In the genomic region with DNA sequence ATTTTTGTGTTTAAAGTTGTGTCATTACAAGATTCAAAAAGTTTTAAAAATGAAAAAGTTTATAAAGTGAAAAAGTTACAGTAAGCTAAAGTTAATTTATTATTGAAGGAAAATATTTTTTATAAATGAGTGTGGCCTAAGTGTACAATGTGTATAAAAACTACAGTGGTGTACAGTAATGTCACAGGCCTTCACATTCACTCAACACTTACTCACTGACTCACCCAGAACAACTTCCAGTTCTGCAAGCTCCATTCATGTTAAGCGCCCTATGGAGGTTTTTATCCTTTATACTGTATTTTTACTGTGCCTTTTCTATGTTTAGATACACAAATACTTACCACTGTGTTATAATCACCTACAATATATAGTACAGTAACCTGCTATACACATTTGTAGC, we compare ENCODE assay signal across 31 cellular contexts.
DNase-seq lines count a peak whose midpoint lies in the region; ATAC-seq, FAIRE-seq and TF ChIP-seq lines count a peak whose summit lies in the region.
"Had no signal": no experiment of that assay in that cellular context is flagged by ENCODE, and none has a peak within 500 bp of the region (broad histone marks: within the 10 kb centered on the region; RNA-seq: fewer than 3 reads in every experiment).

No MANE protein-coding gene starts in this region.

- H3K27me3 Mint-ChIP-seq in T-cell = no peaks in the 10 kb centered on the region
- H3K27me3 Mint-ChIP-seq: B cell had no signal

- no peaks in the 10 kb centered on the region for H3K27me3 ChIP-seq in right cardiac atrium (ENCODE audit: control insufficient read depth, insufficient read depth)
- H3K27me3 ChIP-seq: right atrium auricular region, SJSA1, stomach, vagina had no signal

- H3K4me1 Mint-ChIP-seq in T-cell = no peaks in the 10 kb centered on the region
- H3K4me1 Mint-ChIP-seq: activated B cell treated with CpG ODN at 0.5 μM for 24 hours; activated CD8-positive, alpha-beta memory T cell treated with anti-CD3 and anti-CD28 coated beads, Interleukin-2, amount 10 ng/mL, durations not matched to agents 7 days and 5 days; B cell; CD4-positive, alpha-beta memory T cell had no signal

- no peak overlapping the region for H3K27ac ChIP-seq in kidney (ENCODE audit: low read depth in 2 of 2, low read length in 2 of 2)
- no peak overlapping the region for H3K27ac ChIP-seq in right cardiac atrium (ENCODE audit: low read length)
- H3K27ac ChIP-seq: left ventricle myocardium inferior, right atrium auricular region, SJSA1, stomach, vagina had no signal

- H3K9ac ChIP-seq in kidney (ENCODE audit: low read length in 2 of 2) = no peak overlapping the region

- intact Hi-C loops in kidney (cut with DNase I) = no loop called here
- intact Hi-C loops in right cardiac atrium (cut with DNase I) = no loop called here

- no peaks in the 10 kb centered on the region for H3K36me3 ChIP-seq in kidney (ENCODE audit: control insufficient read depth in 1 of 2, insufficient read depth in 2 of 2, low read length in 2 of 2)
- H3K36me3 ChIP-seq: left ventricle myocardium inferior, right atrium auricular region, SJSA1, stomach, vagina had no signal

- no peaks in the 10 kb centered on the region for H3K4me1 ChIP-seq in kidney (ENCODE audit: control insufficient read depth in 1 of 2, insufficient read depth in 1 of 2, low read depth in 1 of 2, low read length in 2 of 2)
- no peaks in the 10 kb centered on the region for H3K4me1 ChIP-seq in right cardiac atrium (ENCODE audit: control insufficient read depth, insufficient read depth, low read length)
- H3K4me1 ChIP-seq: left ventricle myocardium inferior, right atrium auricular region, SJSA1, stomach, vagina had no signal

- ATAC-seq in right cardiac atrium (no peak), T-cell (replicated peaks in 1 of 4) (no peak)
- ATAC-seq: activated CD8-positive, alpha-beta memory T cell treated with anti-CD3 and anti-CD28 coated beads, Interleukin-2, amount 10 ng/mL, durations not matched to agents 7 days and 5 days had no signal

- FAIRE-seq in kidney (lab: Jason Lieb, UNC) = peak; percentile 58
- FAIRE-seq: GM12891, H54, islet of Langerhans had no signal

- 86% methylated on average over 1 of the region's 1 CpG for WGBS in right cardiac atrium

- no peaks in the 10 kb centered on the region for H3K9me3 ChIP-seq in kidney (ENCODE audit: control insufficient read depth in 1 of 2, low read length in 2 of 2)
- no peaks in the 10 kb centered on the region for H3K9me3 ChIP-seq in right cardiac atrium (ENCODE audit: control insufficient read depth, low read length)
- H3K9me3 ChIP-seq: left ventricle myocardium inferior, right atrium auricular region, SJSA1, stomach, vagina had no signal

- DNase-seq in EH (ENCODE audit: low read depth) (peak; percentile 62), LHCN-M2 (ENCODE audit: low read depth) (peak; percentile 20), choroid plexus epithelial cell (ENCODE audit: low read depth) (peak; percentile 54), kidney (no peak), right cardiac atrium (no peak), AG08396 (ENCODE audit: low spot score) (no peak), T-cell (no peak)
- DNase-seq in activated CD4-positive, alpha-beta T cell treated with anti-CD3 and anti-CD28 coated beads, Interleukin-2, amount 50 U/mL, for 4 hours = no peak
- DNase-seq: activated B cell treated with CpG ODN at 0.5 μM for 24 hours; activated CD8-positive, alpha-beta memory T cell treated with anti-CD3 and anti-CD28 coated beads, Interleukin-2, amount 10 ng/mL, durations not matched to agents 7 days and 5 days; activated gamma-delta T cell treated with Interleukin-2 at 50 U/mL for 16 hours; activated T-cell treated with anti-CD3 and anti-CD28 coated beads, Interleukin-2, amount 50 U/mL, for 48 hours; CD4-positive, alpha-beta memory T cell; cerebellar nuclear complex; DMS 273 treated with DMSO at 0.1 percent for 48 hours; glutamatergic neuron; Kasumi-1; left ventricle myocardium inferior; NCI-H1048; NCI-H1694; posterior cingulate gyrus; RPMI8226; stimulated activated CD4-positive, alpha-beta T cell treated with anti-CD3 and anti-CD28 coated beads, Interleukin-2, amount 100 ng/mL, for 48 hours; stomach had no signal

- H3K4me3 ChIP-seq in choroid plexus epithelial cell (ENCODE audit: low read depth, low read length) (no peak overlapping the region), kidney (ENCODE audit: low read length in 2 of 2) (no peak overlapping the region), right cardiac atrium (ENCODE audit: low read length) (no peak overlapping the region)
- H3K4me3 ChIP-seq: left ventricle myocardium inferior, right atrium auricular region, SJSA1, stomach, vagina had no signal

- POLR2A ChIA-PET in T-cell (lab: Charles Lee) = interaction anchor here in 1 of 2 donors (0.7 kb wide), 1 partner anchor 530 kb away, joined by 3 read pairs; no protein-coding TSS in a partner anchor

- H3K36me3 Mint-ChIP-seq in T-cell = no peaks in the 10 kb centered on the region
- H3K36me3 Mint-ChIP-seq: activated CD8-positive, alpha-beta memory T cell treated with anti-CD3 and anti-CD28 coated beads, Interleukin-2, amount 10 ng/mL, durations not matched to agents 7 days and 5 days; CD4-positive, alpha-beta memory T cell had no signal

- H3K4me3 Mint-ChIP-seq in T-cell = no peak overlapping the region
- H3K4me3 Mint-ChIP-seq: activated B cell treated with CpG ODN at 0.5 μM for 24 hours; activated CD8-positive, alpha-beta memory T cell treated with anti-CD3 and anti-CD28 coated beads, Interleukin-2, amount 10 ng/mL, durations not matched to agents 7 days and 5 days; B cell; CD4-positive, alpha-beta memory T cell had no signal

- H3K9me3 Mint-ChIP-seq in T-cell = no peaks in the 10 kb centered on the region
- H3K9me3 Mint-ChIP-seq: activated B cell treated with CpG ODN at 0.5 μM for 24 hours; CD4-positive, alpha-beta memory T cell had no signal

- no peak overlapping the region for H3K27ac Mint-ChIP-seq in T-cell
- H3K27ac Mint-ChIP-seq: activated B cell treated with CpG ODN at 0.5 μM for 24 hours; activated CD8-positive, alpha-beta memory T cell treated with anti-CD3 and anti-CD28 coated beads, Interleukin-2, amount 10 ng/mL, durations not matched to agents 7 days and 5 days; B cell; CD4-positive, alpha-beta memory T cell had no signal

- TF ChIP-seq CTCF in choroid plexus epithelial cell (conservative IDR thresholded peaks at IDR 0.05; ENCODE audit: low read depth, low read length) (no peak), kidney (IDR thresholded peaks at IDR 0.05; ENCODE audit: borderline replicate concordance, extremely low read depth, insufficient read depth) (no peak)

- CTCF ChIA-PET in T-cell (lab: Charles Lee) = no interaction called here

Comparison
In these comparisons a context has a peak if more than half of its experiments do, and no peak if none do; other contexts are left out.
1. DNase-seq: peak in EH (single experiment), LHCN-M2 (single experiment) and choroid plexus epithelial cell (single experiment); none in kidney (single experiment), right cardiac atrium (0 of 3), AG08396 (single experiment), T-cell (0 of 34) and activated CD4-positive, alpha-beta T cell treated with anti-CD3 and anti-CD28 coated beads, Interleukin-2, amount 50 U/mL, for 4 hours (0 of 2).